In genomic region chr17:79789943-79790804, GRCh38 we compare ENCODE assay signal across 8 cellular contexts. TPM values are rescaled to one million over a fixed set of nuclear protein-coding genes. Genes with fewer than 3 reads are reported as not detected.
DNase-seq lines count a peak whose midpoint lies in the region; ATAC-seq lines count a peak whose summit lies in the region.

No MANE protein-coding gene starts in this region.

- peak overlapping the region; percentile 19 to 40 for H3K4me3 ChIP-seq in stomach smooth muscle (ENCODE audit: low read length in 2 of 2)
- no peak overlapping the region for H3K4me3 ChIP-seq in SJCRH30

- H3K4me1 ChIP-seq in stomach smooth muscle (ENCODE audit: control insufficient read depth, insufficient read depth, low read length) (peaks cover 26% of the 10 kb centered on the region), SJCRH30 (peaks cover 6% of the 10 kb centered on the region)

- DNase-seq in D341Med (ENCODE audit: low spot score): peak; percentile 96
- DNase-seq in HT-29 (ENCODE audit: low spot score): peak; percentile 62
- DNase-seq in amniotic stem cell (lab: John Stamatoyannopoulos, UW): peak; percentile 19
- DNase-seq in iPS-NIHi11 (ENCODE audit: low spot score): peak; percentile 88
- no peak for DNase-seq in activated gamma-delta T cell treated with Interleukin-2 at 50 U/mL for 16 hours
- no peak for DNase-seq in SJCRH30

- no peak overlapping the region for H3K27ac ChIP-seq in stomach smooth muscle (ENCODE audit: low read length)
- H3K27ac ChIP-seq in SJCRH30: no peak overlapping the region

- H3K9me3 ChIP-seq in stomach smooth muscle (ENCODE audit: control insufficient read depth in 2 of 2, low read length in 2 of 2) (no peaks in the 10 kb centered on the region), SJCRH30 (replicated peaks) (no peaks in the 10 kb centered on the region)

- peaks cover 0 to 3% of the 10 kb centered on the region in 2 donors for H3K36me3 ChIP-seq in stomach smooth muscle (ENCODE audit: control insufficient read depth in 2 of 2, insufficient read depth in 2 of 2, low read length in 2 of 2)
- peaks cover 8% of the 10 kb centered on the region for H3K36me3 ChIP-seq in SJCRH30

- ATAC-seq in HG03175 (IDR thresholded peaks at IDR 0.05; ENCODE audit: unreplicated experiment): no peak

- H3K27me3 ChIP-seq in stomach smooth muscle (ENCODE audit: control insufficient read depth in 1 of 2, insufficient read depth in 2 of 2, low read length in 2 of 2) (peaks cover 57 to 67% of the 10 kb centered on the region in 2 donors), SJCRH30 (no peaks in the 10 kb centered on the region)

- no peak overlapping the region for H3K9ac ChIP-seq in stomach smooth muscle (ENCODE audit: low read length in 2 of 2)

RNA-seq across cellular contexts. Expression of gene CBX8, which starts 6.7 kb away (rescaled TPM):
- 14.4 and 14.9 TPM in 2 replicates for total RNA-seq in HT-29 (2014; rRNA removed; shearing (Covaris generic))
- total RNA-seq in SJCRH30 (2014; rRNA removed; shearing (Covaris generic)): 8.2 and 11.3 TPM in 2 replicates

RNA-seq across cellular contexts. Expression of gene CBX2, which starts 12.2 kb away (rescaled TPM):
- 9.5 and 13.4 TPM in 2 replicates for total RNA-seq in HT-29 (2014; rRNA removed; shearing (Covaris generic))
- total RNA-seq in SJCRH30 (2014; rRNA removed; shearing (Covaris generic)): 88.0 and 90.0 TPM in 2 replicates

RNA-seq across cellular contexts. Expression of gene CBX4, which starts 49.1 kb away (rescaled TPM):
- 71.4 and 72.0 TPM in 2 replicates for total RNA-seq in HT-29 (2014; rRNA removed; shearing (Covaris generic))
- total RNA-seq in SJCRH30 (2014; rRNA removed; shearing (Covaris generic)): 26.3 and 30.2 TPM in 2 replicates

RNA-seq across cellular contexts. Expression of gene ENPP7, which starts 59.4 kb away (rescaled TPM):
- total RNA-seq in HT-29 (2014; rRNA removed; shearing (Covaris generic)): not detected in 2 replicates
- not detected in 2 replicates for total RNA-seq in SJCRH30 (2014; rRNA removed; shearing (Covaris generic))

Comparison
In these comparisons a context has a peak if more than half of its experiments do, and no peak if none do; other contexts are left out.
1. DNase-seq: peak in D341Med (single experiment), HT-29 (single experiment), amniotic stem cell (single experiment) and iPS-NIHi11 (single experiment); none in activated gamma-delta T cell treated with Interleukin-2 at 50 U/mL for 16 hours (single experiment) and SJCRH30 (0 of 2).